1 cellular context compared by ENCODE assay signal in genomic region chr4:128841402-128841801, GRCh38.
TF ChIP-seq lines count a peak whose summit lies in the region.

No MANE protein-coding gene starts in this region.

TF ChIP-seq in K562, 482 proteins besides CTCF, POLR2A, EP300 and RAD21:
- peak; percentile 87 for TF ChIP-seq MAFG (tag; conservative IDR thresholded peaks at IDR 0.05)
- no peak for TF ChIP-seq SAP30 (IDR thresholded peaks at IDR 0.05; ENCODE audit: borderline replicate concordance, insufficient read depth, low read depth, low read length, poor library complexity, severe bottlenecking)
- peak; percentile 91 for TF ChIP-seq MAFK (IDR thresholded peaks at IDR 0.05; ENCODE audit: low read length)
- peak; percentile 86 for TF ChIP-seq MAFF (IDR thresholded peaks at IDR 0.05; ENCODE audit: low read length)
- TF ChIP-seq MTA1 (IDR thresholded peaks at IDR 0.05; ENCODE audit: borderline replicate concordance) = no peak
- TF ChIP-seq C11orf30 (IDR thresholded peaks at IDR 0.05; ENCODE audit: low read depth) = peak; percentile 89
- no peak for TF ChIP-seq MXI1 (IDR thresholded peaks at IDR 0.05; ENCODE audit: low read depth, low read length)
- TF ChIP-seq ZNF316 (IDR thresholded peaks at IDR 0.05) = peak; percentile 96
